ENCODE assay signal across 14 cellular contexts in the genomic region with DNA sequence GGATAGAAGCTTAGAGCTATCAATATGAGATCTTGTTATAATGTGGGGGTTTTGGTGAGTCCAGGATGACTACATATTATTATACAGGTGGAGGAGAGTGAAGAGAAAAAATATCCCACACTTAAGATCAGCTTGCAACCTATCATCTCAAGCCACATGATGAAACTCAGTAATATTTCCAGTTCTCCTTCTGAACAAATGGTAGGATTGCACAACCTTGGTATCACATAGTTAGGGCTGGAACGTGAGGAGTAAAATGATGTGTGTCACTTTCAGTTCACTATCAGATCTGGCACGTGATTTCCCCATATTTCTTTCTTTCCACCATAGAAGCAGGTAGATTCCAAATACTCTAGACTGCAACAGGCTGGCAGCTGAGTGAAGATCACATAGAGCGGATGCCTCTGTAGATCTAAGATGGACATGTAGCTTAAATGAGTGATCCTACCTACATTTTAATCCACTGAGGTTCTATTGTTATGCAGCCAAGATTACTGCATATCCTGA.
"Had no signal": no experiment of that assay in that cellular context is flagged by ENCODE, and none has a peak within 500 bp of the region (broad histone marks: within the 10 kb centered on the region; RNA-seq: fewer than 3 reads in every experiment).

No MANE protein-coding gene starts in this region.

- H3K27ac ChIP-seq: adrenal gland, esophagus muscularis mucosa, gastrocnemius medialis, heart right ventricle, uterus had no signal

- H3K9me3 ChIP-seq: adrenal gland, esophagus muscularis mucosa, gastrocnemius medialis, heart right ventricle, uterus had no signal

- H3K36me3 ChIP-seq: adrenal gland, esophagus muscularis mucosa, gastrocnemius medialis, heart right ventricle, uterus had no signal

- H3K4me3 ChIP-seq: adrenal gland, esophagus muscularis mucosa, gastrocnemius medialis, heart right ventricle, uterus had no signal

- ATAC-seq: effector memory CD8-positive, alpha-beta T cell; gastrocnemius medialis; heart right ventricle; stimulated activated naive CD8-positive, alpha-beta T cell treated with anti-CD3 and anti-CD28 coated beads, Interleukin-15, amount 100 ng/mL, for 72 hours had no signal

- H3K27me3 ChIP-seq: adrenal gland, esophagus muscularis mucosa, gastrocnemius medialis, heart right ventricle, uterus had no signal

- H3K4me1 ChIP-seq: adrenal gland, esophagus muscularis mucosa, gastrocnemius medialis, heart right ventricle, uterus had no signal

- DNase-seq: activated B cell treated with CpG ODN at 0.5 μM for 24 hours; activated CD4-positive, alpha-beta T cell treated with anti-CD3 and anti-CD28 coated beads, Interleukin-2, amount 10 ng/mL, durations not matched to agents 7 days and 5 days; activated CD8-positive, alpha-beta memory T cell treated with anti-CD3 and anti-CD28 coated beads for 24 hours; activated naive CD4-positive, alpha-beta T cell treated with anti-CD3 and anti-CD28 coated beads, Interleukin-2, amount 10 ng/mL, durations not matched to agents 7 days and 5 days; adrenal gland; effector memory CD8-positive, alpha-beta T cell; gastrocnemius medialis; heart right ventricle; kidney glomerular epithelial cell; stimulated activated CD4-positive, alpha-beta T cell treated with anti-CD3 and anti-CD28 coated beads, Interleukin-15, amount 100 ng/mL, for 24 hours; stimulated activated CD4-positive, alpha-beta T cell treated with anti-CD3 and anti-CD28 coated beads, Interleukin-4, amount 100 ng/mL, for 24 hours; stimulated activated naive CD8-positive, alpha-beta T cell treated with anti-CD3 and anti-CD28 coated beads, Interleukin-15, amount 100 ng/mL, for 72 hours; uterus had no signal
